Comparison of ENCODE assay signal across 1 cellular context in the genomic region with DNA sequence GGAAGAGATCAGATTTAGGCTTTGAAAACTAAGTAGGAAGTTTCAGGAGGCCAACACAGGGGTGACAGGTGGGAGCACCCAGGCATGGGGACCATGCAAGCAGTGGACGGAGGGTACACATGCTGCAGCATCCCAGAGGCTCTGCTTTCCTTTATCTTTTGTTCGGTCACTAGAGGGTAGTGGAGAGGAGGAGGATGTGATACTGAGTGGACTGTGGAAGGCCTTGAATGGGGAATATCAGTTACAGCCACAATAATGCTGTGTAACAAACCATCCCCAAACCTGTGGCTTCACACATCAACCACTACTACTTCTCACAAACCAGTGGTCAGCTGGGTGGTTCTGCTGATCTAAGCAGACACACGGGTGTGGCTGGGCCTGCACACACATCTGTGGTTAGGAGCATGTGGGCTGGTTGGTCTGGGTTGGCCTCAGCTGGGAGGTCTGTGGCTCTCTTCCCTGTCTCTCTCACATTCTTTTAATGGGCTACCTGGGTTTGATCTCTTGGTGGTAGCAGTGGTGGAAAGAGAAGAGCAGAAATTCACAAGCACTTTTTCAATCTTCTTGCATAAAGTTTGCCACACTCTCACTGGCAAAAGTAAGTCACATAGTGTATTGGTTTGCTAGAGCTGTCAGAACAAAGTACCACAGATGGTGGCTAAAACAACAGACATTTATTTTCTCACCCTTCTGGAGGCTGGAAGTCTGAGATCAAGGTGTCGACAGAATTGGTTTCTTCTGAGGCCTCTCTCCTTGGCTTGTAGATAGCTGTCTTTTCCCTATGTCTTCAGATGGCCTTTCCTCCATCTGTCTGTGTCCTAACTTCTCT.
TF ChIP-seq lines count a peak whose summit lies in the region.

No MANE protein-coding gene starts in this region.

TF ChIP-seq in HCT116, 20 proteins besides CTCF, POLR2A, EP300 and RAD21 (continued from another document):
- TF ChIP-seq ELF1 (IDR thresholded peaks at IDR 0.05; ENCODE audit: borderline replicate concordance, low read depth) = no peak
- TF ChIP-seq ZBTB33 (IDR thresholded peaks at IDR 0.05; ENCODE audit: extremely low read depth, insufficient replicate concordance, low read length) = no peak
- no peak for TF ChIP-seq SRF (IDR thresholded peaks at IDR 0.05; ENCODE audit: low read depth)
- no peak for TF ChIP-seq JUND (IDR thresholded peaks at IDR 0.05)
- no peak for TF ChIP-seq ATF3 (IDR thresholded peaks at IDR 0.05)
- no peak for TF ChIP-seq SP1 (IDR thresholded peaks at IDR 0.05; ENCODE audit: low read depth)
- TF ChIP-seq EZH2 (IDR thresholded peaks at IDR 0.05) = no peak
